8 cellular contexts compared by ENCODE assay signal in the genomic region with DNA sequence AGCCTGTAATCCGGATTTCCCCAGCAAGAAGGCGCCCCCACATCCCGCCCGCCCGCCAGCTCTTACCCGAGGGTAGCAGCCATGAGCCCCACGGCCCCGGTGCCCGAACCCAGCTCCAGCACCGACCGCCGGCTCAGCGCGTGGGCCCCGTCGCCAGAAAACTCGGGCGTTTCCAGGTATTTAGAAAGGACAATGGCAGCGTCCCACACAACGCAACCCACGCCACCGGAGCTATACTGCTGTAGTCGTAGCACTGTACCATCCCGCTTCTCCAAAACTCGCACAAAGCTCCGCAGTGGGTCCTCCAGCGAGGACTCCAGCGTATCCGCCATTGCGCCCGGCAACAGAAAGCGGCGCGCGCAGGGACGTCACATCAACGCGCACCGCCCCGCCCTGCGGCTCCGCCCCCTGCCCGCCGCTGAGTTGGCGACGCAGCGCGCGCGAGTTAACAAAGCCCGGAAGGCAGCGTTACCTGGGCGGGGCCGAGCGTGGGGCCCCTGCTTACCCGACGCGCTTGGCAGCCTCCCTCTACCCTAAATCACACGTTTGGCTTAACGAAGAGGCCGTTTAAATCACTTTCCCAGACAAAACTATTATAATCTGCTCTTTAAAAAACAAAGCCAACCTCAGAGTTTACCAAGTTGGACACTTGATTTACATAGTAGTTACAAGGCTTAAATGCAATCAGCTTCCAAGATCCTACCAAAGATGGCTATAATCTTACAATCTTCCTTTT. TPM values are rescaled to one million over a fixed set of nuclear protein-coding genes. Genes with fewer than 3 reads are reported as not detected.
A peak's percentile ranks its signal among the peaks of the same experiment; 100 is the strongest.
DNase-seq lines count a peak whose midpoint lies in the region; ATAC-seq and TF ChIP-seq lines count a peak whose summit lies in the region.

VCPKMT (minus strand) TSS at position 352 of the 736 bp plus-strand sequence; CDS start at position 332, 20 bp downstream.

- H3K4me1 ChIP-seq in gastroesophageal sphincter (peaks cover 0 to 31% (median 8%) of the 10 kb centered on the region in 3 donors), neuronal stem cell (ENCODE audit: control insufficient read depth in 2 of 2, insufficient read depth in 1 of 2, low read depth in 1 of 2, low read length in 2 of 2) (peaks cover 0 to 3% of the 10 kb centered on the region in 2 donors), subcutaneous abdominal adipose tissue (ENCODE audit: control insufficient read depth in 5 of 5, insufficient read depth in 5 of 5, low read length in 5 of 5) (peaks cover 3 to 18% (median 16%) of the 10 kb centered on the region in 5 donors)

- H2AFZ ChIP-seq in neuronal stem cell (ENCODE audit: low read length): peak within 1 kb of the TSS; percentile 80

- peaks cover 20% of the 10 kb centered on the region for H3K4me1 Mint-ChIP-seq in HFFc6 (ENCODE audit: low read depth)

- H2BK120ac ChIP-seq in neuronal stem cell (ENCODE audit: low read depth, low read length): no peak within 1 kb of the TSS

- H3K9me3 Mint-ChIP-seq in HFFc6: no peaks in the 10 kb centered on the region

- 0 to 2% methylated on average over 1 to 9 of the region's 61 CpGs for WGBS in gastroesophageal sphincter (ENCODE audit: low coverage in 1 of 2), 2 donors
- no CpG with 5 or more reads among the region's 61 CpGs for WGBS in neuronal stem cell (ENCODE audit: extremely low coverage in 2 of 2, insufficient read length in 2 of 2, insufficient replicate concordance in 1 of 2), 2 donors

- peaks cover 0 to 63% of the 10 kb centered on the region in 2 donors for H3K36me3 ChIP-seq in gastroesophageal sphincter
- peaks cover 14 to 59% of the 10 kb centered on the region in 2 donors for H3K36me3 ChIP-seq in neuronal stem cell (replicated peaks in 1 of 2; ENCODE audit: control insufficient read depth in 2 of 2, insufficient read depth in 2 of 2, low read length in 2 of 2)
- H3K36me3 ChIP-seq in subcutaneous abdominal adipose tissue (ENCODE audit: control insufficient read depth in 5 of 5, insufficient read depth in 5 of 5, low read length in 5 of 5): peaks cover 16 to 38% (median 30%) of the 10 kb centered on the region in 5 donors

- H4K91ac ChIP-seq in neuronal stem cell (ENCODE audit: low read depth, low read length, poor library complexity): peak within 1 kb of the TSS; percentile 69

- no peak within 1 kb of the TSS for H2BK15ac ChIP-seq in neuronal stem cell (ENCODE audit: low read length)

- H3K9ac ChIP-seq in neuronal stem cell (ENCODE audit: low read depth, low read length, poor library complexity) (peak within 1 kb of the TSS; percentile 87), subcutaneous abdominal adipose tissue (ENCODE audit: low read length in 5 of 5) (peak within 1 kb of the TSS; percentile 63 to 93 (median 86))

- H3K23ac ChIP-seq in neuronal stem cell (ENCODE audit: low read depth, low read length, poor library complexity): peak within 1 kb of the TSS; percentile 98

- peak within 1 kb of the TSS; percentile 98 for H3K27ac Mint-ChIP-seq in HFFc6

- in situ Hi-C loops in SK-MEL-5 (cut with HindIII; ENCODE audit: low pct_unique_long_range_greater_than_20kb, low sequenced_read_pairs): no loop called here

- H3K4me2 ChIP-seq in neuronal stem cell (ENCODE audit: insufficient read depth, low read length, poor library complexity, severe bottlenecking): peak within 1 kb of the TSS; percentile 51

- DNase-seq in GM04504 (ENCODE audit: low read depth) (peak; percentile 76), HFFc6 (peak; percentile 80), NAMALWA (ENCODE audit: low spot score) (peak; percentile 87), SK-MEL-5 (ENCODE audit: low read depth, low spot score) (peak; percentile 88), neuronal stem cell (ENCODE audit: low spot score) (peak; percentile 87)
- peak; percentile 97 for DNase-seq in activated naive CD4-positive, alpha-beta T cell treated with Interleukin-2 at 50 U/mL for 16 hours

- peak within 1 kb of the TSS; percentile 96 for H3K4me3 Mint-ChIP-seq in HFFc6

- H3K4me3 ChIP-seq in gastroesophageal sphincter (peak within 1 kb of the TSS; percentile 71 to 96), neuronal stem cell (ENCODE audit: low read length in 2 of 2) (peak within 1 kb of the TSS; percentile 79 to 92), subcutaneous abdominal adipose tissue (ENCODE audit: low read depth in 1 of 5, low read length in 5 of 5) (peak within 1 kb of the TSS; percentile 88 to 96 (median 95))

- no peak; the same call in 1 of the 2 replicates for TF ChIP-seq CTCF in HFFc6 (IDR thresholded peaks at IDR 0.05)
- TF ChIP-seq CTCF in gastroesophageal sphincter (IDR thresholded peaks at IDR 0.05): no peak

- no peak within 1 kb of the TSS for H2BK5ac ChIP-seq in neuronal stem cell (ENCODE audit: low read length)

- TF ChIP-seq POLR2A in gastroesophageal sphincter (IDR thresholded peaks at IDR 0.05): peak; percentile 77

- no peak within 1 kb of the TSS for H2BK12ac ChIP-seq in neuronal stem cell (ENCODE audit: low read length)

- H3K4ac ChIP-seq in neuronal stem cell (ENCODE audit: low read length): no peak within 1 kb of the TSS

- H4K8ac ChIP-seq in neuronal stem cell (ENCODE audit: low read depth, low read length): no peak within 1 kb of the TSS

- H3K18ac ChIP-seq in neuronal stem cell (ENCODE audit: low read length): peak within 1 kb of the TSS; percentile 92

- H3K9me3 ChIP-seq in gastroesophageal sphincter: no peaks in the 10 kb centered on the region
- no peaks in the 10 kb centered on the region for H3K9me3 ChIP-seq in neuronal stem cell (replicated peaks in 1 of 2; ENCODE audit: control insufficient read depth in 2 of 2, insufficient read depth in 1 of 2, low read depth in 1 of 2, low read length in 2 of 2)
- no peaks in the 10 kb centered on the region for H3K9me3 ChIP-seq in subcutaneous abdominal adipose tissue (ENCODE audit: control insufficient read depth in 5 of 5, low read length in 5 of 5)

- H3K27me3 ChIP-seq in gastroesophageal sphincter (no peaks in the 10 kb centered on the region), neuronal stem cell (ENCODE audit: control insufficient read depth in 3 of 3, insufficient read depth in 3 of 3, low read depth in 1 of 3, low read length in 3 of 3) (no peaks in the 10 kb centered on the region), subcutaneous abdominal adipose tissue (ENCODE audit: control insufficient read depth in 5 of 5, insufficient read depth in 4 of 5, low read length in 5 of 5) (no peaks in the 10 kb centered on the region)

- H3K36me3 Mint-ChIP-seq in HFFc6 (ENCODE audit: low read depth): peaks cover 18% of the 10 kb centered on the region

- H3K27ac ChIP-seq in gastroesophageal sphincter (peak within 1 kb of the TSS; percentile 81 to 91 (median 84)), neuronal stem cell (replicated peaks; ENCODE audit: low read length) (no peak within 1 kb of the TSS), subcutaneous abdominal adipose tissue (ENCODE audit: low read depth, low read length) (peak within 1 kb of the TSS; percentile 90)

- peaks cover 6% of the 10 kb centered on the region; the same call in 1 of the 2 replicates for H3K27me3 Mint-ChIP-seq in HFFc6 (ENCODE audit: insufficient read depth)

- H3K79me1 ChIP-seq in neuronal stem cell (ENCODE audit: low read depth, low read length): peaks cover 3% of the 10 kb centered on the region

- no peak for TF ChIP-seq EP300 in gastroesophageal sphincter (IDR thresholded peaks at IDR 0.05)

- no peak within 1 kb of the TSS for H3K14ac ChIP-seq in neuronal stem cell (ENCODE audit: low read length)

- H2AK5ac ChIP-seq in neuronal stem cell (ENCODE audit: low read depth, low read length): no peak within 1 kb of the TSS

- peak; percentile 99 for ATAC-seq in gastroesophageal sphincter

RNA-seq across cellular contexts. Expression of gene VCPKMT, which starts in this region (rescaled TPM):
- total RNA-seq in HFFc6 (2021; fragmentation: NEBNext Ultra II Directional; extraction: Animal tissue kit (Norgen Biotek cat#: 25700)): 1 to 10 TPM; 4.6 to 6.2 (median 5.4) TPM
- 4.9 and 6.8 TPM in 2 replicates for total RNA-seq in SK-MEL-5 (2014; rRNA removed; shearing (Covaris generic))
- polyA plus RNA-seq in SK-MEL-5 (2015; cell fraction: cytosol; rRNA removed): 3.2 and 4.1 TPM in 2 replicates
- polyA plus RNA-seq in SK-MEL-5 (2015; cell fraction: nucleus; rRNA removed): 41.7 and 51.9 TPM in 2 replicates
- total RNA-seq in gastroesophageal sphincter: 1 to 10 TPM in 3 of 4 donors, under 1 TPM in 1; 0.69 to 8.2 (median 4.9) TPM
- polyA plus RNA-seq in neuronal stem cell (2013, experiment 1 of 2): 9.6 TPM
- 9.6 TPM for polyA plus RNA-seq in neuronal stem cell (2013, experiment 2 of 2)
